ENCODE assay signal across 9 cellular contexts in the genomic region with DNA sequence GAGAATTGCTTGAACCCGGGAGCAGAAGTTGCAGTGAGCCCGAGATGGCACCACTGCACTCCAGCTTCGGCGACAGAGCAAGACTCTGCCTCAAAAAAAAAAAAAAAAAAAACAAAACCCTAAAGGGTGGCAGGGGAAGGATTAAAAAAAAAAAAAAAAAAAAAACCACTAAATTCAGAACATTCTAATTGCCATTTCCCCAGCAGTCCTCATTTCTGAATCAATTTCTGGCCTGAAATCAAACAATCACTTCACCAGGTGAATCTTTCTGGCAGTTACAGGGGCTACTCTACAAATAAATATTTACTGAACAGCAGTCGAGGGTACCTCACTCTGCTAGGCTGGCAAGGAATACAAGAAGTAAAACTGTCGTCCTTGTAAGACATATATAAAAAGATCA. TPM values are rescaled to one million over a fixed set of nuclear protein-coding genes. Genes with fewer than 3 reads are reported as not detected.
DNase-seq lines count a peak whose midpoint lies in the region; FAIRE-seq and TF ChIP-seq lines count a peak whose summit lies in the region.
"Had no signal": no experiment of that assay in that cellular context is flagged by ENCODE, and none has a peak within 500 bp of the region (broad histone marks: within the 10 kb centered on the region; RNA-seq: fewer than 3 reads in every experiment).

No MANE protein-coding gene starts in this region.

- H3K4ac ChIP-seq in H1 (replicated peaks; ENCODE audit: insufficient read length, low read depth, low read length), result no peak overlapping the region

- no peak for TF ChIP-seq POLR2A in H1 (IDR thresholded peaks at IDR 0.05; ENCODE audit: control extremely low read depth in 1 of 2, low read depth in 2 of 2, low read length in 2 of 2)
- TF ChIP-seq POLR2A in uterus (IDR thresholded peaks at IDR 0.05), result no peak

- no peak overlapping the region for H3K14ac ChIP-seq in H1 (ENCODE audit: insufficient read length)

- TF ChIP-seq CTCF in GM12864 (IDR thresholded peaks at IDR 0.05; ENCODE audit: low read depth, low read length, missing control alignments), result no peak
- TF ChIP-seq CTCF in H1 (IDR thresholded peaks at IDR 0.05; ENCODE audit: control extremely low read depth in 1 of 3, insufficient read depth in 1 of 3, low read depth in 1 of 3, low read length in 3 of 3), result no peak
- TF ChIP-seq CTCF in osteoblast (IDR thresholded peaks at IDR 0.05; ENCODE audit: extremely low read depth, low read depth, low read length), result no peak
- no peak for TF ChIP-seq CTCF in uterus (IDR thresholded peaks at IDR 0.05)

- H3K9ac ChIP-seq in NT2/D1 (ENCODE audit: insufficient read length, low read depth) (peak overlapping the region; percentile 92), H1 (replicated peaks in 1 of 4; ENCODE audit: extremely low read depth in 1 of 4, low read depth in 3 of 4, low read length in 3 of 4) (no peak overlapping the region)

- H3K27ac ChIP-seq in H1 (ENCODE audit: low read depth, low read length) (no peak overlapping the region), osteoblast (ENCODE audit: low read depth, low read length) (peak overlapping the region; percentile 86), uterus (no peak overlapping the region)
- H3K27ac ChIP-seq: ovary had no signal

- no peak overlapping the region for H4K5ac ChIP-seq in H1 (ENCODE audit: insufficient read length, low read depth, low read length)

- H3K56ac ChIP-seq in H1 (replicated peaks; ENCODE audit: insufficient read length, low read depth, low read length), result no peak overlapping the region

- H3K36me3 ChIP-seq in NT2/D1 (ENCODE audit: insufficient read depth, insufficient read length, low read length) (peaks cover 33% of the 10 kb centered on the region), H1 (ENCODE audit: control insufficient read depth in 2 of 4, insufficient read depth in 4 of 4, low read length in 3 of 4) (peaks cover 0 to 25% (median 6%) of the 10 kb centered on the region in 4 experiments; a peak in 4 of 8 replicates), osteoblast (ENCODE audit: insufficient read depth, low read length) (peaks cover 29% of the 10 kb centered on the region), uterus (no peaks in the 10 kb centered on the region)
- H3K36me3 ChIP-seq: ovary had no signal

- no peak overlapping the region for H2BK5ac ChIP-seq in H1 (ENCODE audit: low read depth, low read length)

- WGBS in H1 (ENCODE audit: extremely low coverage in 1 of 2, insufficient coverage in 1 of 2, insufficient read length in 1 of 2, insufficient replicate concordance in 2 of 2, low coverage in 1 of 2, low lambda C conversion rate in 2 of 2, missing lambda C conversion rate in 1 of 2), 2 experiments, result 84% methylated on average over 3 of the region's 6 CpGs; no CpG with 5 or more reads in 1 of the 2 experiments

- H3K27me3 ChIP-seq in NT2/D1 (ENCODE audit: insufficient read depth, insufficient read length), result no peaks in the 10 kb centered on the region
- no peaks in the 10 kb centered on the region for H3K27me3 ChIP-seq in H1 (replicated peaks in 1 of 4; ENCODE audit: control insufficient read depth in 3 of 4, extremely low read depth in 1 of 4, insufficient read depth in 3 of 4, low read length in 3 of 4)
- H3K27me3 ChIP-seq in osteoblast (ENCODE audit: insufficient read depth, low read length), result no peaks in the 10 kb centered on the region
- H3K27me3 ChIP-seq in uterus, result no peaks in the 10 kb centered on the region
- H3K27me3 ChIP-seq: ovary had no signal

- no peak overlapping the region for H2BK20ac ChIP-seq in H1 (ENCODE audit: low read length)

- POLR2A ChIA-PET in H1 (lab: Charles Lee; ENCODE audit: partially characterized antibody), result interaction anchor here (1.1 to 2.3 kb wide), 3 partner anchors 12 to 29 kb away, joined by 4 to 11 read pairs (median 6); no protein-coding TSS in a partner anchor

- FAIRE-seq in H1 (lab: Jason Lieb, UNC), result no peak

- peaks cover 0 to 36% of the 10 kb centered on the region in 2 experiments; a peak in 2 of 4 replicates for H3K79me2 ChIP-seq in H1 (ENCODE audit: control insufficient read depth in 1 of 2, insufficient read depth in 2 of 2, low read length in 2 of 2)
- H3K79me2 ChIP-seq in osteoblast (ENCODE audit: insufficient read depth, low read length), result peaks cover 60% of the 10 kb centered on the region

- no peak overlapping the region for H2BK15ac ChIP-seq in H1 (ENCODE audit: low read length)

- H4K91ac ChIP-seq in H1 (replicated peaks; ENCODE audit: insufficient read length, low read length), result no peak overlapping the region

- no peaks in the 10 kb centered on the region; the same call in 1 of the 2 replicates for H3K79me1 ChIP-seq in H1 (ENCODE audit: low read depth, low read length)

- H2AFZ ChIP-seq in H1 (ENCODE audit: low read length) (no peak overlapping the region), osteoblast (ENCODE audit: low read length) (no peak overlapping the region)

- H4K20me1 ChIP-seq in H1 (replicated peaks in 1 of 2; ENCODE audit: control insufficient read depth in 1 of 2, insufficient read depth in 2 of 2, low read length in 2 of 2), result no peaks in the 10 kb centered on the region
- H4K20me1 ChIP-seq in osteoblast (ENCODE audit: insufficient read depth, low read length), result no peaks in the 10 kb centered on the region

- no peak for TF ChIP-seq EP300 in H1 (IDR thresholded peaks at IDR 0.05; ENCODE audit: borderline replicate concordance in 1 of 2, low read depth in 2 of 2, low read length in 2 of 2)

- H4K8ac ChIP-seq in H1 (ENCODE audit: extremely low read depth, insufficient read depth, low read length), result no peak overlapping the region

- intact Hi-C loops in uterus (cut with DNase I; ENCODE audit: low total_unique reads), result no loop called here

- H3K4me3 ChIP-seq in GM12864 (ENCODE audit: low read depth, low read length) (peak overlapping the region; percentile 81; the same call in 1 of the 2 replicates), NT2/D1 (ENCODE audit: insufficient read length, low read depth) (no peak overlapping the region), H1 (ENCODE audit: extremely low read depth in 1 of 4, insufficient read depth in 2 of 4, low read depth in 3 of 4, low read length in 4 of 4) (peak overlapping the region; percentile 89 to 90 (median 90); a peak in 6 of 8 replicates), osteoblast (ENCODE audit: insufficient read depth, low read length) (peak overlapping the region; percentile 83), uterus (peak overlapping the region in 1 of 2 donors; percentile 79)

- H3K18ac ChIP-seq in H1 (ENCODE audit: extremely low read depth, low read length), result no peak overlapping the region

- peaks cover 5% of the 10 kb centered on the region; the same call in 1 of the 2 replicates for H3K23me2 ChIP-seq in H1 (ENCODE audit: low read depth, low read length)

- H3K4me2 ChIP-seq in H1 (ENCODE audit: insufficient read depth in 1 of 2, low read depth in 2 of 2, low read length in 2 of 2) (peak overlapping the region; percentile 61 to 73; a peak in 3 of 4 replicates), osteoblast (ENCODE audit: insufficient read depth, low read length) (peak overlapping the region; percentile 99)

- H3K4me1 ChIP-seq in NT2/D1 (ENCODE audit: insufficient read depth, insufficient read length), result no peaks in the 10 kb centered on the region
- peaks cover 0 to 5% (median 0%) of the 10 kb centered on the region in 4 experiments; a peak in 2 of 7 replicates for H3K4me1 ChIP-seq in H1 (replicated peaks in 1 of 4; ENCODE audit: control insufficient read depth in 3 of 4, insufficient read depth in 4 of 4, low read length in 3 of 4)
- H3K4me1 ChIP-seq in osteoblast (ENCODE audit: insufficient read depth, low read length), result peaks cover 12% of the 10 kb centered on the region
- H3K4me1 ChIP-seq in uterus, result no peaks in the 10 kb centered on the region

- H2BK12ac ChIP-seq in H1 (ENCODE audit: low read depth, low read length), result no peak overlapping the region

- H2BK120ac ChIP-seq in H1 (replicated peaks; ENCODE audit: low read depth, low read length), result no peak overlapping the region

- TF ChIP-seq RAD21 in H1 (IDR thresholded peaks at IDR 0.05 in 1 of 2, conservative IDR thresholded peaks at IDR 0.05 in 1 of 2; ENCODE audit: low read depth in 2 of 2, low read length in 2 of 2), result no peak

- no peak for DNase-seq in GM12864 (ENCODE audit: low read depth)
- DNase-seq in NT2/D1 (ENCODE audit: low read depth, low spot score), result no peak
- DNase-seq in H1 (ENCODE audit: low read depth in 1 of 2, low spot score in 2 of 2), result no peak
- DNase-seq in osteoblast (ENCODE audit: insufficient read length, low spot score, missing footprints), result no peak
- no peak for DNase-seq in NCI-H446 treated with DMSO at 0.1 percent for 48 hours (lab: John Stamatoyannopoulos, UW)
- no peak for DNase-seq in uterus
- no peak for DNase-seq in NCI-H2227 treated with DMSO at 0.1 percent for 48 hours (lab: John Stamatoyannopoulos, UW)
- DNase-seq: NCI-H1436 treated with DMSO at 0.1 percent for 48 hours, ovary had no signal

- H2AK5ac ChIP-seq in H1 (ENCODE audit: low read depth, low read length), result no peak overlapping the region

- H3K9me3 ChIP-seq in NT2/D1 (ENCODE audit: insufficient read depth, low read length) (no peaks in the 10 kb centered on the region), H1 (ENCODE audit: insufficient read depth in 2 of 2, low read depth in 1 of 2, low read length in 1 of 2) (no peaks in the 10 kb centered on the region), osteoblast (ENCODE audit: low read depth, low read length) (no peaks in the 10 kb centered on the region), uterus (peaks cover 0 to 8% of the 10 kb centered on the region in 2 donors)
- H3K9me3 ChIP-seq: ovary had no signal

- CTCF ChIA-PET in H1 (lab: Charles Lee; ENCODE audit: partially characterized antibody), result interaction anchor here (1.2 to 2.7 kb wide), 3 partner anchors 26 to 35 kb away, joined by 3 to 9 read pairs (median 4); a partner anchor contains a TSS

- H3K23ac ChIP-seq in H1 (ENCODE audit: insufficient read length), result no peak overlapping the region

RNA-seq across cellular contexts. Expression of a gene that starts 1.2 kb away (rescaled TPM):
- 51.0 and 69.4 TPM in 2 replicates for total RNA-seq in H1 (2021; fragmentation: NEBNext Ultra II Directional; extraction: Animal tissue kit (Norgen Biotek cat#: 25700))
- polyA plus RNA-seq in H1 (2011; rRNA removed), result 31.2 and 38.0 TPM in 2 replicates
- 45.6 TPM for polyA plus RNA-seq in H1 (2011; cell fraction: cytosol; rRNA removed)
- 88.9 TPM for polyA plus RNA-seq in H1 (2011; cell fraction: nucleus; rRNA removed)
- polyA plus RNA-seq in H1 (2012, experiment 1 of 2), result 45.5 to 61.7 TPM (median 49.2 TPM) in 4 replicates
- 26.1 TPM for polyA plus RNA-seq in H1 (2012, experiment 2 of 2)
- polyA plus RNA-seq in H1 (2013, experiment 1 of 2), result 55.0 TPM
- polyA plus RNA-seq in H1 (2013, experiment 2 of 2), result 52.4 TPM
- polyA minus RNA-seq in H1 (2011; rRNA and poly(A)+ RNA removed), result 41.9 and 53.5 TPM in 2 replicates
- 33.1 TPM for polyA minus RNA-seq in H1 (2011; cell fraction: cytosol; rRNA and poly(A)+ RNA removed)
- 63.4 TPM for polyA minus RNA-seq in H1 (2011; cell fraction: nucleus; rRNA and poly(A)+ RNA removed)
- total RNA-seq in osteoblast, result 15.2 and 20.3 TPM in 2 replicates
- 10 to 100 TPM; 11.5 to 80.4 (median 52.8) TPM for total RNA-seq in uterus

RNA-seq across cellular contexts. Expression of a gene that starts 27.4 kb away (rescaled TPM):
- total RNA-seq in H1 (2021; fragmentation: NEBNext Ultra II Directional; extraction: Animal tissue kit (Norgen Biotek cat#: 25700)), result not detected in 2 replicates
- polyA plus RNA-seq in H1 (2011; rRNA removed), result 0.03 and 0.05 TPM in 2 replicates
- 0.03 TPM for polyA plus RNA-seq in H1 (2011; cell fraction: cytosol; rRNA removed)
- not detected for polyA plus RNA-seq in H1 (2011; cell fraction: nucleus; rRNA removed)
- 0.06 TPM in 1 of 4 replicates, not detected in the others for polyA plus RNA-seq in H1 (2012, experiment 1 of 2)
- not detected for polyA plus RNA-seq in H1 (2012, experiment 2 of 2)
- not detected for polyA plus RNA-seq in H1 (2013, experiment 1 of 2)
- polyA plus RNA-seq in H1 (2013, experiment 2 of 2), result not detected
- 0.06 TPM in 1 of 2 replicates, not detected in the other for polyA minus RNA-seq in H1 (2011; rRNA and poly(A)+ RNA removed)
- not detected for polyA minus RNA-seq in H1 (2011; cell fraction: cytosol; rRNA and poly(A)+ RNA removed)
- polyA minus RNA-seq in H1 (2011; cell fraction: nucleus; rRNA and poly(A)+ RNA removed), result not detected
- total RNA-seq in osteoblast (37.6 and 48.9 TPM in 2 replicates), uterus (1 to 10 TPM in 1 of 4 donors, under 1 TPM in 1, not detected in 2; 0.37 to 1.9 TPM)
- polyA plus RNA-seq: ovary had no signal

RNA-seq across cellular contexts. Expression of a gene that starts 44.8 kb away (rescaled TPM):
- 33.1 and 33.7 TPM in 2 replicates for total RNA-seq in H1 (2021; fragmentation: NEBNext Ultra II Directional; extraction: Animal tissue kit (Norgen Biotek cat#: 25700))
- 2.6 and 4.6 TPM in 2 replicates for polyA plus RNA-seq in H1 (2011; rRNA removed)
- 9.5 TPM for polyA plus RNA-seq in H1 (2011; cell fraction: cytosol; rRNA removed)
- polyA plus RNA-seq in H1 (2011; cell fraction: nucleus; rRNA removed), result 16.3 TPM
- 26.4 to 29.8 TPM (median 28.7 TPM) in 4 replicates for polyA plus RNA-seq in H1 (2012, experiment 1 of 2)
- 3.1 TPM for polyA plus RNA-seq in H1 (2012, experiment 2 of 2)
- 9.2 TPM for polyA plus RNA-seq in H1 (2013, experiment 1 of 2)
- 9.5 TPM for polyA plus RNA-seq in H1 (2013, experiment 2 of 2)
- 17.0 and 19.1 TPM in 2 replicates for polyA minus RNA-seq in H1 (2011; rRNA and poly(A)+ RNA removed)
- 15.4 TPM for polyA minus RNA-seq in H1 (2011; cell fraction: cytosol; rRNA and poly(A)+ RNA removed)
- 13.4 TPM for polyA minus RNA-seq in H1 (2011; cell fraction: nucleus; rRNA and poly(A)+ RNA removed)
- total RNA-seq in osteoblast, result 23.3 and 23.5 TPM in 2 replicates
- 10 to 100 TPM in 3 of 4 donors, 1 to 10 TPM in 1; 9.2 to 44.2 (median 41.5) TPM for total RNA-seq in uterus

Comparison
In these comparisons a context has a peak if more than half of its experiments do, and no peak if none do; other contexts are left out.
1. RNA of a gene that starts 27.4 kb away (total RNA-seq): 37.6 to 48.9 TPM in osteoblast; 0.37 to 1.9 TPM in uterus and not detected in H1; every median in the first group is over 10 times any median in the second.